ENCODE assay signal across 21 cellular contexts in the genomic region with DNA sequence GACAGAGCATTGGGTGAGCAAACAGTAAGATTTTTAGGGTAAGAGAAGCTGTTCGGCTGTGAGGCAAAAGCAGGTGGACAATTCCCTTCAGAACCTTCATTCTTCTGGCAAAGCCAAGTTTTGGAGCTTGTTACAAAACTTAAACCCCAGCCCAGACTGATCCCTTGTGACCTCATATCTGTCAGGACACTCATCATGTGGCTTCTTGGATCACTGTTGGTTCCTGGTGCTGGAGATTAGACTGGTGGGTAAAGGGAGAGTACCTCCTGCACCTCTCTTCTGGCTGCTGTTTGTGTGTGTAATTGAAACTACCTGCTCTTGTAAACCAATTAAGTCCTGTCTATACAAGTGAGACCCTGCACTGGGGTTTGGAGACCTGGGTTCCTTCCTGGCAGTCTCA. TPM values are rescaled to one million over a fixed set of nuclear protein-coding genes. Genes with fewer than 3 reads are reported as not detected.
DNase-seq lines count a peak whose midpoint lies in the region; ATAC-seq and TF ChIP-seq lines count a peak whose summit lies in the region.
"Had no signal": no experiment of that assay in that cellular context is flagged by ENCODE, and none has a peak within 500 bp of the region (broad histone marks: within the 10 kb centered on the region; RNA-seq: fewer than 3 reads in every experiment).

No MANE protein-coding gene starts in this region.

- no peak overlapping the region for H3K4me2 ChIP-seq in hepatocyte

- H3K4me3 ChIP-seq in heart left ventricle (no peak overlapping the region), right cardiac atrium (ENCODE audit: low read length) (no peak overlapping the region), hepatocyte (no peak overlapping the region), upper lobe of right lung (no peak overlapping the region)
- H3K4me3 ChIP-seq: coronary artery, prostate gland, tibial nerve had no signal

- peaks cover 28% of the 10 kb centered on the region for H3K4me1 Mint-ChIP-seq in activated T-helper 17 cell treated with anti-CD3 and anti-CD28 coated beads, Interleukin-2, amount 50 U/mL, for 72 hours

- peaks cover 24% of the 10 kb centered on the region for H3K36me3 Mint-ChIP-seq in activated T-helper 17 cell treated with anti-CD3 and anti-CD28 coated beads, Interleukin-2, amount 50 U/mL, for 72 hours (ENCODE audit: low read depth)
- H3K36me3 Mint-ChIP-seq: immature natural killer cell had no signal

- H3K9me3 Mint-ChIP-seq in activated T-helper 17 cell treated with anti-CD3 and anti-CD28 coated beads, Interleukin-2, amount 50 U/mL, for 72 hours = no peaks in the 10 kb centered on the region
- H3K9me3 Mint-ChIP-seq: immature natural killer cell; naive thymus-derived CD4-positive, alpha-beta T cell; stimulated activated naive B cell treated with anti-CD40 and anti-IgM and Interleukin-4, amounts not matched to agents 10 μg/mL and 1 μg/mL and 100 μg/mL, for 72 hours had no signal

- peaks cover 100% of the 10 kb centered on the region for H3K79me2 ChIP-seq in hepatocyte

- TF ChIP-seq CTCF in heart left ventricle (IDR thresholded peaks at IDR 0.05) = no peak
- TF ChIP-seq CTCF in hepatocyte (IDR thresholded peaks at IDR 0.05; ENCODE audit: poor library complexity) = no peak
- no peak for TF ChIP-seq CTCF in upper lobe of right lung (IDR thresholded peaks at IDR 0.05)

- no peak overlapping the region for H3K4me3 Mint-ChIP-seq in activated T-helper 17 cell treated with anti-CD3 and anti-CD28 coated beads, Interleukin-2, amount 50 U/mL, for 72 hours
- H3K4me3 Mint-ChIP-seq: immature natural killer cell; stimulated activated naive B cell treated with anti-CD40 and anti-IgM and Interleukin-4, amounts not matched to agents 10 μg/mL and 1 μg/mL and 100 μg/mL, for 72 hours had no signal

- peaks cover 97% of the 10 kb centered on the region for H4K20me1 ChIP-seq in hepatocyte (ENCODE audit: insufficient read depth, poor library complexity, severe bottlenecking)

- H3K4me1 ChIP-seq in heart left ventricle (peaks cover 0 to 98% (median 87%) of the 10 kb centered on the region in 12 donors), right cardiac atrium (ENCODE audit: control insufficient read depth, insufficient read depth, low read length) (peaks cover 34% of the 10 kb centered on the region), hepatocyte (ENCODE audit: insufficient read depth) (peaks cover 21% of the 10 kb centered on the region), upper lobe of right lung (peaks cover 33% of the 10 kb centered on the region)
- H3K4me1 ChIP-seq: prostate gland had no signal

- DNase-seq in heart left ventricle (no peak), right cardiac atrium (no peak), hepatocyte (ENCODE audit: low spot score) (no peak), upper lobe of right lung (no peak)
- no peak for DNase-seq in activated CD8-positive, alpha-beta memory T cell treated with anti-CD3 and anti-CD28 coated beads, Interleukin-2, amount 50 U/mL, for 4 hours
- DNase-seq: activated gamma-delta T cell; BE2C; immature natural killer cell; KBM-7; naive thymus-derived CD4-positive, alpha-beta T cell; NCI-H1048; NCI-H2107; NCI-H748 treated with DMSO at 0.1 percent for 48 hours; stimulated activated CD4-positive, alpha-beta T cell treated with anti-CD3 and anti-CD28 coated beads, Interleukin-12 subunit alpha, Interleukin-12 subunit beta, amount 100 ng/mL, for 4 hours; stimulated activated naive B cell treated with anti-CD40 and anti-IgM and Interleukin-4, amounts not matched to agents 10 μg/mL and 1 μg/mL and 100 μg/mL, for 72 hours had no signal

- H3K27me3 ChIP-seq in heart left ventricle = no peaks in the 10 kb centered on the region
- H3K27me3 ChIP-seq in right cardiac atrium (ENCODE audit: control insufficient read depth, insufficient read depth) = no peaks in the 10 kb centered on the region
- no peaks in the 10 kb centered on the region for H3K27me3 ChIP-seq in hepatocyte
- no peaks in the 10 kb centered on the region for H3K27me3 ChIP-seq in upper lobe of right lung
- H3K27me3 ChIP-seq: BE2C, tibial nerve had no signal

- ATAC-seq in heart left ventricle (peak in 3 of 4 donors; percentile 33 to 51 (median 43)), right cardiac atrium (no peak), upper lobe of right lung (peak; percentile 34), GM18502 (IDR thresholded peaks at IDR 0.05; ENCODE audit: poor library complexity, unreplicated experiment) (no peak), GM18907 (IDR thresholded peaks at IDR 0.05; ENCODE audit: unreplicated experiment) (no peak)
- ATAC-seq in activated T-helper 17 cell treated with anti-CD3 and anti-CD28 coated beads, Interleukin-2, amount 50 U/mL, for 72 hours (replicated peaks) = peak; percentile 31
- ATAC-seq: naive thymus-derived CD4-positive, alpha-beta T cell; stimulated activated naive B cell treated with anti-CD40 and anti-IgM and Interleukin-4, amounts not matched to agents 10 μg/mL and 1 μg/mL and 100 μg/mL, for 72 hours had no signal

- WGBS in heart left ventricle, 4 donors = 40 to 65% (median 61%) methylated on average over 1 of the region's 1 CpG
- 50% methylated on average over 1 of the region's 1 CpG for WGBS in right cardiac atrium
- WGBS in hepatocyte (ENCODE audit: low lambda C conversion rate, missing lambda C conversion rate) = 70% methylated on average over 1 of the region's 1 CpG

- H3K27ac ChIP-seq in heart left ventricle (peak overlapping the region in 6 of 12 donors; percentile 2 to 59 (median 25)), right cardiac atrium (ENCODE audit: low read length) (no peak overlapping the region), hepatocyte (peak overlapping the region; percentile 32), upper lobe of right lung (no peak overlapping the region)
- H3K27ac ChIP-seq: coronary artery, prostate gland, tibial nerve had no signal

- no peaks in the 10 kb centered on the region for H3K9me2 ChIP-seq in hepatocyte (replicated peaks; ENCODE audit: insufficient read depth)

- intact Hi-C loops in heart left ventricle (cut with DNase I) = no loop called here
- intact Hi-C loops in right cardiac atrium (cut with DNase I) = no loop called here
- intact Hi-C loops in upper lobe of right lung (cut with DNase I) = no loop called here

- H3K27me3 Mint-ChIP-seq in activated T-helper 17 cell treated with anti-CD3 and anti-CD28 coated beads, Interleukin-2, amount 50 U/mL, for 72 hours = no peaks in the 10 kb centered on the region
- H3K27me3 Mint-ChIP-seq: naive thymus-derived CD4-positive, alpha-beta T cell; stimulated activated naive B cell treated with anti-CD40 and anti-IgM and Interleukin-4, amounts not matched to agents 10 μg/mL and 1 μg/mL and 100 μg/mL, for 72 hours had no signal

- H2AFZ ChIP-seq in hepatocyte = no peak overlapping the region

- H3K9me3 ChIP-seq in heart left ventricle (no peaks in the 10 kb centered on the region), right cardiac atrium (ENCODE audit: control insufficient read depth, low read length) (no peaks in the 10 kb centered on the region), hepatocyte (ENCODE audit: low read depth) (no peaks in the 10 kb centered on the region), upper lobe of right lung (no peaks in the 10 kb centered on the region)
- H3K9me3 ChIP-seq: BE2C, prostate gland, tibial nerve had no signal

- TF ChIP-seq POLR2A in heart left ventricle (IDR thresholded peaks at IDR 0.05) = no peak

- peak overlapping the region; percentile 47 for H3K27ac Mint-ChIP-seq in activated T-helper 17 cell treated with anti-CD3 and anti-CD28 coated beads, Interleukin-2, amount 50 U/mL, for 72 hours
- H3K27ac Mint-ChIP-seq: stimulated activated naive B cell treated with anti-CD40 and anti-IgM and Interleukin-4, amounts not matched to agents 10 μg/mL and 1 μg/mL and 100 μg/mL, for 72 hours had no signal

- peaks cover 0 to 3% (median 0%) of the 10 kb centered on the region in 9 donors for H3K36me3 ChIP-seq in heart left ventricle
- no peaks in the 10 kb centered on the region for H3K36me3 ChIP-seq in hepatocyte (replicated peaks; ENCODE audit: insufficient read depth, low read depth)
- H3K36me3 ChIP-seq in upper lobe of right lung = no peaks in the 10 kb centered on the region
- H3K36me3 ChIP-seq: prostate gland, tibial nerve had no signal

RNA-seq across cellular contexts. Expression of gene LARP1, which starts 21.0 kb away (rescaled TPM):
- total RNA-seq in heart left ventricle (100 to 1,000 TPM in 8 of 9 donors, 10 to 100 TPM in 1; 91.6 to 189 (median 181) TPM), right cardiac atrium (100 to 1,000 TPM; 119 to 130 (median 124) TPM), hepatocyte (68.4 and 75.0 TPM in 2 replicates), upper lobe of right lung (151 TPM)
- polyA plus RNA-seq in heart left ventricle (10 to 100 TPM; 36.5 to 89.9 TPM), right cardiac atrium (43.9 TPM), hepatocyte (62.9 and 64.7 TPM in 2 replicates)
- total RNA-seq in activated T-helper 17 cell treated with anti-CD3 and anti-CD28 coated beads, Interleukin-2, amount 50 U/mL, for 72 hours = 100 to 1,000 TPM; 121 to 242 TPM

Comparison
In these comparisons a context has a peak if more than half of its experiments do, and no peak if none do; other contexts are left out.
1. ATAC-seq: peak in heart left ventricle (3 of 4), activated T-helper 17 cell treated with anti-CD3 and anti-CD28 coated beads, Interleukin-2, amount 50 U/mL, for 72 hours (single experiment) and upper lobe of right lung (single experiment); none in right cardiac atrium (0 of 2), GM18502 (single experiment) and GM18907 (single experiment).